Comparison of ENCODE assay signal across 22 cellular contexts in the genomic region with DNA sequence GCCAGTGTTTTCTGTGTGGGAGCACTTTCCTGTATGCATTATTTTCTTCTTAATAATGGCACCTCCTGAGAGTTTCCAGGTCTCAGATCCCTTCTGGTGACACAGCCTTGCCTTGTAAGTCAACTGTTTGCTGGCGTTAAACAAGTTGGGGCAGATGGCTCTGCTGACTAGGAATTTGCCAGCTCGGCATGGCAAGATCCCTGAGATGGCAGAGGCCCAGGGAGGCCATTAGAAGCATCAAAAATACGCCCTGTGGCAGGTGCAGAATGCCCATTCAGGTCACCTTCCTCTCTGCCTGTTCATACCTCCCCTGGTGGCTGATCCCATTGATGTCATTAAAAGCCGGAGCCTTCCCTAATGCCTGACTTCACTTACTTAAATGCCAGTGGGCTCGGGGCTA.
A peak's percentile ranks its signal among the peaks of the same experiment; 100 is the strongest.
DNase-seq lines count a peak whose midpoint lies in the region; ATAC-seq and TF ChIP-seq lines count a peak whose summit lies in the region.
"Had no signal": no experiment of that assay in that cellular context is flagged by ENCODE, and none has a peak within 500 bp of the region (broad histone marks: within the 10 kb centered on the region; RNA-seq: fewer than 3 reads in every experiment).

No MANE protein-coding gene starts in this region.

- in situ Hi-C loops in gastrocnemius medialis (cut with MboI; ENCODE audit: low sequenced_read_pairs in 4 of 4), result loop anchor here in 1 of 4 donors (5.0 kb wide), 1 partner anchor 83 kb away; no protein-coding TSS in a partner anchor

- peak overlapping the region in 3 of 4 donors; percentile 46 to 60 (median 57) for H3K27ac ChIP-seq in gastrocnemius medialis
- H3K27ac ChIP-seq: A549, tibial artery had no signal

- TF ChIP-seq CTCF in gastrocnemius medialis (IDR thresholded peaks at IDR 0.05 in 4 of 5, conservative IDR thresholded peaks at IDR 0.05 in 1 of 5), result peak in 3 of 5 experiments; percentile 16 to 30 (median 29)

- DNase-seq in NCI-H748 (lab: John Stamatoyannopoulos, UW; ENCODE audit: unreplicated experiment) (peak; percentile 4), NCI-H748 treated with DMSO at 0.1 percent for 48 hours (lab: John Stamatoyannopoulos, UW) (no peak), NCI-H2029 treated with DMSO at 0.1 percent for 48 hours (lab: John Stamatoyannopoulos, UW) (peak; percentile 29), cerebellar nuclear complex (lab: John Stamatoyannopoulos, UW) (peak; percentile 92 to 96), gastrocnemius medialis (peak; percentile 74 to 83), UCSD-AML1 (lab: John Stamatoyannopoulos, UW; ENCODE audit: unreplicated experiment) (no peak), NCI-H146 treated with DMSO at 0.1 percent for 48 hours (lab: John Stamatoyannopoulos, UW; ENCODE audit: unreplicated experiment) (no peak), NCI-H146 (lab: John Stamatoyannopoulos, UW) (no peak)
- DNase-seq: activated CD4-positive, alpha-beta T cell treated with anti-CD3 and anti-CD28 coated beads, Interleukin-2, amount 10 ng/mL, durations not matched to agents 7 days and 5 days; activated naive CD8-positive, alpha-beta T cell treated with anti-CD3 and anti-CD28 coated beads, Interleukin-2, amount 50 U/mL, for 24 hours; activated T-cell treated with anti-CD3 and anti-CD28 coated beads, Interleukin-2, amount 50 U/mL, for 48 hours; DND-41; HCEC 1CT; head of caudate nucleus; NCI-H1092 treated with DMSO at 0.1 percent for 48 hours; NCI-H226; nephron progenitor cell; PC-3; stimulated activated CD4-positive, alpha-beta T cell treated with anti-CD3 and anti-CD28 coated beads, Interleukin-2, amount 100 ng/mL, for 24 hours; stomach; tibial artery had no signal

- TF ChIP-seq POLR2A in gastrocnemius medialis (IDR thresholded peaks at IDR 0.05), result no peak

- ATAC-seq in gastrocnemius medialis, result peak; percentile 85 to 88
- ATAC-seq: A549; activated naive CD8-positive, alpha-beta T cell treated with anti-CD3 and anti-CD28 coated beads, Interleukin-2, amount 50 U/mL, for 24 hours; PC-3 had no signal

- H3K36me3 ChIP-seq in gastrocnemius medialis, result no peaks in the 10 kb centered on the region

- intact Hi-C loops in gastrocnemius medialis (cut with DNase I; ENCODE audit: low total_unique reads), result loop anchor here (1.0 kb wide), 1 partner anchor 84 kb away; no protein-coding TSS in a partner anchor

- peaks cover 38 to 49% of the 10 kb centered on the region in 2 donors for H3K4me1 ChIP-seq in gastrocnemius medialis
- H3K4me1 ChIP-seq: A549 had no signal

- H3K4me3 ChIP-seq in gastrocnemius medialis, result no peak overlapping the region
- H3K4me3 ChIP-seq: A549, stomach, tibial artery had no signal

- H3K27me3 ChIP-seq in gastrocnemius medialis, result no peaks in the 10 kb centered on the region
- H3K27me3 ChIP-seq: stomach, tibial artery had no signal

- H3K9me3 ChIP-seq in gastrocnemius medialis, result no peaks in the 10 kb centered on the region
- H3K9me3 ChIP-seq: A549, stomach, tibial artery had no signal

Comparison
In these comparisons a context has a peak if more than half of its experiments do, and no peak if none do; other contexts are left out.
1. DNase-seq: peak in NCI-H748 (single experiment), NCI-H2029 treated with DMSO at 0.1 percent for 48 hours (single experiment), cerebellar nuclear complex (2 of 2) and gastrocnemius medialis (2 of 2); none in NCI-H748 treated with DMSO at 0.1 percent for 48 hours (single experiment), UCSD-AML1 (single experiment), NCI-H146 treated with DMSO at 0.1 percent for 48 hours (single experiment) and NCI-H146 (single experiment).